19 cellular contexts compared by ENCODE assay signal in genomic region chr11:9563196-9563730, GRCh38.
"Had no signal": no experiment of that assay in that cellular context is flagged by ENCODE, and none has a peak within 500 bp of the region (broad histone marks: within the 10 kb centered on the region; RNA-seq: fewer than 3 reads in every experiment).

No MANE protein-coding gene starts in this region.

- H3K27ac ChIP-seq: breast epithelium, right lobe of liver, testis had no signal

- H3K4me3 Mint-ChIP-seq: activated CD4-positive, alpha-beta memory T cell treated with anti-CD3 and anti-CD28 coated beads, Interleukin-2, amount 10 ng/mL, durations not matched to agents 7 days and 5 days; activated CD4-positive, alpha-beta T cell treated with anti-CD3 and anti-CD28 coated beads for 36 hours; activated naive CD4-positive, alpha-beta T cell treated with anti-CD3 and anti-CD28 coated beads for 36 hours; activated naive CD8-positive, alpha-beta T cell treated with anti-CD3 and anti-CD28 coated beads, Interleukin-2, amount 50 U/mL, for 24 hours; activated T-cell treated with anti-CD3 and anti-CD28 coated beads, Interleukin-2, amount 50 U/mL, for 24 hours; stimulated activated memory B cell treated with anti-CD40 and anti-IgM and Interleukin-4, amounts not matched to agents 10 μg/mL and 1 μg/mL and 100 μg/mL, for 72 hours had no signal

- H3K27me3 Mint-ChIP-seq: activated CD4-positive, alpha-beta memory T cell treated with anti-CD3 and anti-CD28 coated beads, Interleukin-2, amount 10 ng/mL, durations not matched to agents 7 days and 5 days; activated naive CD8-positive, alpha-beta T cell treated with anti-CD3 and anti-CD28 coated beads, Interleukin-2, amount 50 U/mL, for 24 hours; activated T-cell treated with anti-CD3 and anti-CD28 coated beads, Interleukin-2, amount 50 U/mL, for 24 hours; stimulated activated memory B cell treated with anti-CD40 and anti-IgM and Interleukin-4, amounts not matched to agents 10 μg/mL and 1 μg/mL and 100 μg/mL, for 72 hours had no signal

- FAIRE-seq: endometrium had no signal

- H3K4me2 ChIP-seq: smooth muscle cell had no signal

- H3K27me3 ChIP-seq: breast epithelium, right lobe of liver, testis had no signal

- H3K27ac Mint-ChIP-seq: activated CD4-positive, alpha-beta memory T cell treated with anti-CD3 and anti-CD28 coated beads, Interleukin-2, amount 10 ng/mL, durations not matched to agents 7 days and 5 days; activated CD4-positive, alpha-beta T cell treated with anti-CD3 and anti-CD28 coated beads for 36 hours; activated naive CD4-positive, alpha-beta T cell treated with anti-CD3 and anti-CD28 coated beads for 36 hours; activated naive CD8-positive, alpha-beta T cell treated with anti-CD3 and anti-CD28 coated beads, Interleukin-2, amount 50 U/mL, for 24 hours; activated T-cell treated with anti-CD3 and anti-CD28 coated beads, Interleukin-2, amount 50 U/mL, for 24 hours; stimulated activated memory B cell treated with anti-CD40 and anti-IgM and Interleukin-4, amounts not matched to agents 10 μg/mL and 1 μg/mL and 100 μg/mL, for 72 hours had no signal

- H3K9me3 ChIP-seq: breast epithelium, right lobe of liver, testis had no signal

- H3K4me3 ChIP-seq: breast epithelium, right lobe of liver, smooth muscle cell, testis had no signal

- DNase-seq: activated naive CD8-positive, alpha-beta T cell treated with anti-CD3 and anti-CD28 coated beads, Interleukin-2, amount 50 U/mL, for 24 hours; activated T-cell treated with anti-CD3 and anti-CD28 coated beads, Interleukin-2, amount 50 U/mL, for 24 hours; anterior cingulate cortex; cerebellar nuclear complex; cortex of kidney; foreskin melanocyte; hypothalamus; islet precursor cell; left colon; right lobe of liver; stimulated activated CD4-positive, alpha-beta T cell treated with anti-CD3 and anti-CD28 coated beads, Interleukin-4, amount 100 ng/mL, for 4 hours; testis had no signal

- H3K36me3 ChIP-seq: breast epithelium, right lobe of liver had no signal

- H3K4me1 ChIP-seq: testis had no signal
